In genomic region chr16:52283581-52284375, GRCh38 we compare ENCODE assay signal across 26 cellular contexts.
"Had no signal": no experiment of that assay in that cellular context is flagged by ENCODE, and none has a peak within 500 bp of the region (broad histone marks: within the 10 kb centered on the region; RNA-seq: fewer than 3 reads in every experiment).

No MANE protein-coding gene starts in this region.

- ATAC-seq: heart right ventricle; left ventricle myocardium superior; mucosa of descending colon; natural killer cell treated with Interleukin-12 subunit alpha and Interleukin-12 subunit beta and Interleukin-15 and Interleukin-18, amount 100 ng/mL, for 72 hours; pancreas; sciatic nerve; stimulated activated effector memory CD8-positive, alpha-beta T cell treated with anti-CD3 and anti-CD28 coated beads, Interleukin-12 subunit alpha, Interleukin-12 subunit beta, amount 100 ng/mL, for 72 hours had no signal

- H3K4me3 ChIP-seq: dorsolateral prefrontal cortex, heart right ventricle, mucosa of descending colon, pancreas, stomach, thyroid gland had no signal

- H3K9me3 Mint-ChIP-seq: type B pancreatic cell had no signal

- H3K27me3 Mint-ChIP-seq: naive B cell; natural killer cell treated with Interleukin-12 subunit alpha and Interleukin-12 subunit beta and Interleukin-15 and Interleukin-18, amount 100 ng/mL, for 72 hours had no signal

- H3K36me3 ChIP-seq: heart right ventricle, neutrophil, pancreas, stomach, thyroid gland had no signal

- H3K4me1 Mint-ChIP-seq: immature natural killer cell; naive B cell; neural crest cell; stimulated activated effector memory CD8-positive, alpha-beta T cell treated with anti-CD3 and anti-CD28 coated beads, Interleukin-12 subunit alpha, Interleukin-12 subunit beta, amount 100 ng/mL, for 72 hours had no signal

- H3K27ac Mint-ChIP-seq: immature natural killer cell; mesothelial cell of epicardium; naive B cell; natural killer cell treated with Interleukin-12 subunit alpha and Interleukin-12 subunit beta and Interleukin-15 and Interleukin-18, amount 100 ng/mL, for 72 hours; stimulated activated effector memory CD8-positive, alpha-beta T cell treated with anti-CD3 and anti-CD28 coated beads, Interleukin-12 subunit alpha, Interleukin-12 subunit beta, amount 100 ng/mL, for 72 hours; type B pancreatic cell had no signal

- H3K9me3 ChIP-seq: heart right ventricle, mucosa of descending colon, neutrophil, pancreas, stomach, thyroid gland had no signal

- H3K36me3 Mint-ChIP-seq: mesothelial cell of epicardium; naive B cell; natural killer cell treated with Interleukin-12 subunit alpha and Interleukin-12 subunit beta and Interleukin-15 and Interleukin-18, amount 100 ng/mL, for 72 hours; stimulated activated effector memory CD8-positive, alpha-beta T cell treated with anti-CD3 and anti-CD28 coated beads, Interleukin-12 subunit alpha, Interleukin-12 subunit beta, amount 100 ng/mL, for 72 hours; type B pancreatic cell had no signal

- H3K27me3 ChIP-seq: neutrophil, pancreas, stomach, thyroid gland had no signal

- DNase-seq: dorsolateral prefrontal cortex; effector CD4-positive, alpha-beta T cell; foreskin melanocyte; glutamatergic neuron; heart right ventricle; hippocampal formation; immature natural killer cell; islet precursor cell; kidney glomerular epithelial cell; left ventricle myocardium superior; mucosa of descending colon; naive B cell; pancreas; stimulated activated CD4-positive, alpha-beta T cell treated with anti-CD3 and anti-CD28 coated beads, Interleukin-2, amount 100 ng/mL, for 24 hours; stimulated activated CD4-positive, alpha-beta T cell treated with anti-CD3 and anti-CD28 coated beads, Interleukin-4, amount 100 ng/mL, for 24 hours; stimulated activated naive CD4-positive, alpha-beta T cell treated with Interleukin-2 at 50 U/mL for 16 hours; stomach; thyroid gland had no signal

- FAIRE-seq: colon, pancreas had no signal

- H3K4me3 Mint-ChIP-seq: immature natural killer cell; mesothelial cell of epicardium; naive B cell; natural killer cell treated with Interleukin-12 subunit alpha and Interleukin-12 subunit beta and Interleukin-15 and Interleukin-18, amount 100 ng/mL, for 72 hours; neural crest cell; stimulated activated effector memory CD8-positive, alpha-beta T cell treated with anti-CD3 and anti-CD28 coated beads, Interleukin-12 subunit alpha, Interleukin-12 subunit beta, amount 100 ng/mL, for 72 hours; type B pancreatic cell had no signal

- H3K27ac ChIP-seq: dorsolateral prefrontal cortex, heart right ventricle, neutrophil, pancreas, stomach, thyroid gland had no signal

- H3K4me1 ChIP-seq: heart right ventricle, pancreas, stomach, thyroid gland had no signal
